ENCODE assay signal across 1 cellular context in the genomic region with DNA sequence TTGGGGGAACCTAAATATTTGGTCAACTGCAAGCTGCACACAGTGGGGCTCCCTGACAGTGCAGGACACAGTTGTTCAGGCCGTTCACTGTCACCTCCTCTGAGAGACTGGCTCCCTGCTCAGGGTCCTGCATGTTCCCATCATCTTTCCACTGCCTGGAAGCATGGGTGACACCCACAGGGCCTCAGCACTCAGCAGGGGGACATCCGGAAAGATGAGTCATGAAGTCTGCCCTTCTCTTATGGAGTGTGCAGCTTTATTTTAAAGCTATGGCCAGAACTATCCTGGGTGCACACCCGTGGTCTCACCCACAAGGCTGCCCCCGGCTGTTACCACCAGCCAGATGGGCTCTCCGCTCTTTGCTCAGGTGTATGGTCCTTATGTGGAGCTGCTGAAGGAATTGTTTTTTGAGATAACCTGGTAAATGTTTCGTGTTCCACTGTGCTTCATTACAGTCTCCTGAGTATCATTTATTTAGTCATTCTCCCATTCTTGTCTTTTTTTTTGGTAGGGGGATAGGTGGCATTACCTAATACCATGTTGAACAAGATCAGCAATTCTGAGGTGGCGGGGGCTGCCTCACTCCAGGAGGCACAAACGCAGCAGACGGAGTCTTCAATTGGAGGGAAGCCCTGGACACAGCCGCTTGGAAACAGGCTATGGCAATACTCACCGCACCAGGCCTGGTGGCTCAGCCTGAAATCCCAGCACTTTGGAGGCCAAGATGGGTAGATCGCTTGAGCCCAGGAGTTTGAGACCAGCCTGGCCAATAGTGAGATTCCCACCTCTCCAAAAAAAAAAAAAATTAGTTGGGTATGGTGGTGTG.
A peak's percentile ranks its signal among the peaks of the same experiment; 100 is the strongest.
TF ChIP-seq lines count a peak whose summit lies in the region.

No MANE protein-coding gene starts in this region.

TF ChIP-seq in K562, 482 proteins besides CTCF, POLR2A, EP300 and RAD21 (continued from another document):
- TF ChIP-seq, protein P1, sequence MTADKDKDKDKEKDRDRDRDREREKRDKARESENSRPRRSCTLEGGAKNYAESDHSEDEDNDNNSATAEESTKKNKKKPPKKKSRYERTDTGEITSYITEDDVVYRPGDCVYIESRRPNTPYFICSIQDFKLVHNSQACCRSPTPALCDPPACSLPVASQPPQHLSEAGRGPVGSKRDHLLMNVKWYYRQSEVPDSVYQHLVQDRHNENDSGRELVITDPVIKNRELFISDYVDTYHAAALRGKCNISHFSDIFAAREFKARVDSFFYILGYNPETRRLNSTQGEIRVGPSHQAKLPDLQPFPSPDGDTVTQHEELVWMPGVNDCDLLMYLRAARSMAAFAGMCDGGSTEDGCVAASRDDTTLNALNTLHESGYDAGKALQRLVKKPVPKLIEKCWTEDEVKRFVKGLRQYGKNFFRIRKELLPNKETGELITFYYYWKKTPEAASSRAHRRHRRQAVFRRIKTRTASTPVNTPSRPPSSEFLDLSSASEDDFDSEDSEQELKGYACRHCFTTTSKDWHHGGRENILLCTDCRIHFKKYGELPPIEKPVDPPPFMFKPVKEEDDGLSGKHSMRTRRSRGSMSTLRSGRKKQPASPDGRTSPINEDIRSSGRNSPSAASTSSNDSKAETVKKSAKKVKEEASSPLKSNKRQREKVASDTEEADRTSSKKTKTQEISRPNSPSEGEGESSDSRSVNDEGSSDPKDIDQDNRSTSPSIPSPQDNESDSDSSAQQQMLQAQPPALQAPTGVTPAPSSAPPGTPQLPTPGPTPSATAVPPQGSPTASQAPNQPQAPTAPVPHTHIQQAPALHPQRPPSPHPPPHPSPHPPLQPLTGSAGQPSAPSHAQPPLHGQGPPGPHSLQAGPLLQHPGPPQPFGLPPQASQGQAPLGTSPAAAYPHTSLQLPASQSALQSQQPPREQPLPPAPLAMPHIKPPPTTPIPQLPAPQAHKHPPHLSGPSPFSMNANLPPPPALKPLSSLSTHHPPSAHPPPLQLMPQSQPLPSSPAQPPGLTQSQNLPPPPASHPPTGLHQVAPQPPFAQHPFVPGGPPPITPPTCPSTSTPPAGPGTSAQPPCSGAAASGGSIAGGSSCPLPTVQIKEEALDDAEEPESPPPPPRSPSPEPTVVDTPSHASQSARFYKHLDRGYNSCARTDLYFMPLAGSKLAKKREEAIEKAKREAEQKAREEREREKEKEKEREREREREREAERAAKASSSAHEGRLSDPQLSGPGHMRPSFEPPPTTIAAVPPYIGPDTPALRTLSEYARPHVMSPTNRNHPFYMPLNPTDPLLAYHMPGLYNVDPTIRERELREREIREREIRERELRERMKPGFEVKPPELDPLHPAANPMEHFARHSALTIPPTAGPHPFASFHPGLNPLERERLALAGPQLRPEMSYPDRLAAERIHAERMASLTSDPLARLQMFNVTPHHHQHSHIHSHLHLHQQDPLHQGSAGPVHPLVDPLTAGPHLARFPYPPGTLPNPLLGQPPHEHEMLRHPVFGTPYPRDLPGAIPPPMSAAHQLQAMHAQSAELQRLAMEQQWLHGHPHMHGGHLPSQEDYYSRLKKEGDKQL (CRISPR knock-in tag; IDR thresholded peaks at IDR 0.05; ENCODE audit: borderline replicate concordance): no peak
- 0 out of 2 replicates have a peak, but pooled peaks have one; percentile 61 for TF ChIP-seq ILF3 (IDR thresholded peaks at IDR 0.05; ENCODE audit: borderline replicate concordance)
